ENCODE assay signal across 9 cellular contexts in genomic region chr3:56754753-56755365, GRCh38. TPM values are rescaled to one million over a fixed set of nuclear protein-coding genes. Genes with fewer than 3 reads are reported as not detected.
DNase-seq lines count a peak whose midpoint lies in the region; ATAC-seq and TF ChIP-seq lines count a peak whose summit lies in the region.
"Had no signal": no experiment of that assay in that cellular context is flagged by ENCODE, and none has a peak within 500 bp of the region (broad histone marks: within the 10 kb centered on the region; RNA-seq: fewer than 3 reads in every experiment).

No MANE protein-coding gene starts in this region.

- no peaks in the 10 kb centered on the region for H3K27me3 Mint-ChIP-seq in activated T-cell treated with anti-CD3 and anti-CD28 coated beads, Interleukin-2, amount 50 U/mL, for 72 hours (ENCODE audit: low read depth)

- H3K27ac Mint-ChIP-seq in activated T-cell treated with anti-CD3 and anti-CD28 coated beads, Interleukin-2, amount 50 U/mL, for 72 hours = peak overlapping the region; percentile 78

- H3K36me3 ChIP-seq in lower lobe of right lung (peaks cover 26% of the 10 kb centered on the region), vagina (peaks cover 0 to 4% of the 10 kb centered on the region in 2 donors)

- ATAC-seq in activated T-cell treated with anti-CD3 and anti-CD28 coated beads, Interleukin-2, amount 50 U/mL, for 72 hours (replicated peaks in 1 of 2) = no peak
- ATAC-seq in lower lobe of right lung = peak; percentile 4 to 40
- ATAC-seq in HG03378 (IDR thresholded peaks at IDR 0.05; ENCODE audit: unreplicated experiment) = no peak
- ATAC-seq in HG03196 (IDR thresholded peaks at IDR 0.05; ENCODE audit: unreplicated experiment) = no peak

- TF ChIP-seq CTCF in lower lobe of right lung (IDR thresholded peaks at IDR 0.05) (no peak), vagina (IDR thresholded peaks at IDR 0.05) (no peak)

- peak overlapping the region; percentile 87 to 92 for H3K4me3 Mint-ChIP-seq in activated T-cell treated with anti-CD3 and anti-CD28 coated beads, Interleukin-2, amount 50 U/mL, for 72 hours

- H3K4me3 ChIP-seq in lower lobe of right lung (peak overlapping the region; percentile 37), vagina (no peak overlapping the region)

- peak; percentile 5 for DNase-seq in stimulated activated CD4-positive, alpha-beta T cell treated with anti-CD3 and anti-CD28 coated beads, Interleukin-12 subunit alpha, Interleukin-12 subunit beta, amount 100 ng/mL, for 4 hours
- DNase-seq in stimulated activated CD4-positive, alpha-beta T cell treated with anti-CD3 and anti-CD28 coated beads, Interleukin-1b, Interleukin-23, amount 100 ng/mL, for 48 hours = no peak
- peak; percentile 32 to 34 for DNase-seq in activated T-cell treated with anti-CD3 and anti-CD28 coated beads, Interleukin-2, amount 50 U/mL, for 72 hours
- DNase-seq in lower lobe of right lung = peak; percentile 54
- no peak for DNase-seq in vagina (ENCODE audit: extremely low spot score in 2 of 2)
- DNase-seq in H4 (ENCODE audit: low spot score) = no peak

- H3K4me1 Mint-ChIP-seq in activated T-cell treated with anti-CD3 and anti-CD28 coated beads, Interleukin-2, amount 50 U/mL, for 72 hours (ENCODE audit: low read depth) = peaks cover 86% of the 10 kb centered on the region

- intact Hi-C loops in lower lobe of right lung (cut with DNase I) = no loop called here
- intact Hi-C loops in vagina (cut with DNase I) = no loop called here

- H3K27me3 ChIP-seq in lower lobe of right lung (ENCODE audit: low read depth) (no peaks in the 10 kb centered on the region), vagina (no peaks in the 10 kb centered on the region)

- no peaks in the 10 kb centered on the region for H3K9me3 Mint-ChIP-seq in activated T-cell treated with anti-CD3 and anti-CD28 coated beads, Interleukin-2, amount 50 U/mL, for 72 hours

- TF ChIP-seq POLR2A in vagina (IDR thresholded peaks at IDR 0.05) = no peak

- H3K36me3 Mint-ChIP-seq in activated T-cell treated with anti-CD3 and anti-CD28 coated beads, Interleukin-2, amount 50 U/mL, for 72 hours (ENCODE audit: insufficient read depth in 2 of 2) = peaks cover 8 to 36% of the 10 kb centered on the region in 2 donors

- H3K27ac ChIP-seq in lower lobe of right lung (peak overlapping the region; percentile 69), vagina (peak overlapping the region; percentile 36)
- H3K27ac ChIP-seq: C4-2B had no signal

- H3K4me1 ChIP-seq in lower lobe of right lung (peaks cover 81% of the 10 kb centered on the region), vagina (peaks cover 45% of the 10 kb centered on the region)

- no peaks in the 10 kb centered on the region for H3K9me3 ChIP-seq in lower lobe of right lung
- no peaks in the 10 kb centered on the region for H3K9me3 ChIP-seq in vagina

RNA-seq across cellular contexts. Expression of gene ARHGEF3, which starts 46.9 kb away (rescaled TPM):
- total RNA-seq in activated T-cell treated with anti-CD3 and anti-CD28 coated beads, Interleukin-2, amount 50 U/mL, for 72 hours = 10 to 100 TPM; 21.1 to 43.6 TPM
- total RNA-seq in lower lobe of right lung (48.0 TPM), vagina (17.4 TPM)
- 3.1 and 3.8 TPM in 2 replicates for total RNA-seq in H4 (2014; rRNA removed; shearing (Covaris generic))

Comparison
In these comparisons a context has a peak if more than half of its experiments do, and no peak if none do; other contexts are left out.
1. DNase-seq: peak in stimulated activated CD4-positive, alpha-beta T cell treated with anti-CD3 and anti-CD28 coated beads, Interleukin-12 subunit alpha, Interleukin-12 subunit beta, amount 100 ng/mL, for 4 hours (single experiment), activated T-cell treated with anti-CD3 and anti-CD28 coated beads, Interleukin-2, amount 50 U/mL, for 72 hours (2 of 2) and lower lobe of right lung (single experiment); none in stimulated activated CD4-positive, alpha-beta T cell treated with anti-CD3 and anti-CD28 coated beads, Interleukin-1b, Interleukin-23, amount 100 ng/mL, for 48 hours (single experiment), vagina (0 of 2) and H4 (single experiment).
2. ATAC-seq: peak in lower lobe of right lung (2 of 2); none in activated T-cell treated with anti-CD3 and anti-CD28 coated beads, Interleukin-2, amount 50 U/mL, for 72 hours (0 of 2), HG03378 (single experiment) and HG03196 (single experiment).